In genomic region chr3:53161345-53161819, GRCh38 we compare ENCODE assay signal across 8 cellular contexts. TPM values are rescaled to one million over a fixed set of nuclear protein-coding genes. Genes with fewer than 3 reads are reported as not detected.
A peak's percentile ranks its signal among the peaks of the same experiment; 100 is the strongest.
DNase-seq lines count a peak whose midpoint lies in the region; ATAC-seq and TF ChIP-seq lines count a peak whose summit lies in the region.

No MANE protein-coding gene starts in this region.

- DNase-seq in A673 (ENCODE audit: low spot score) (no peak), Right ventricle myocardium superior (peak; percentile 71), sigmoid colon (peak; percentile 73), AG20443 (ENCODE audit: low spot score) (no peak), dedifferentiated amniotic fluid mesenchymal stem cell (ENCODE audit: extremely low spot score) (no peak)
- DNase-seq in activated CD8-positive, alpha-beta T cell treated with anti-CD3 and anti-CD28 coated beads for 36 hours, result peak; percentile 18

- no peak for TF ChIP-seq CTCF in A673 (conservative IDR thresholded peaks at IDR 0.05; ENCODE audit: low read depth, low read length)
- no peak for TF ChIP-seq CTCF in activated CD8-positive, alpha-beta T cell treated with anti-CD3 and anti-CD28 coated beads for 36 hours (IDR thresholded peaks at IDR 0.05)
- TF ChIP-seq CTCF in sigmoid colon (IDR thresholded peaks at IDR 0.05), result no peak

- ATAC-seq in GM18867 (IDR thresholded peaks at IDR 0.05; ENCODE audit: unreplicated experiment) (peak; percentile 5), HG03280 (IDR thresholded peaks at IDR 0.05; ENCODE audit: unreplicated experiment) (peak; percentile 16), Right ventricle myocardium superior (ENCODE audit: poor library complexity) (no peak)
- ATAC-seq in activated CD8-positive, alpha-beta T cell treated with anti-CD3 and anti-CD28 coated beads for 36 hours, result no peak

- BruUV-seq in A673 (replicated peaks; lab: Mats Ljungman, UMichigan), result no TSS peak

- H3K36me3 Mint-ChIP-seq in activated CD8-positive, alpha-beta T cell treated with anti-CD3 and anti-CD28 coated beads for 36 hours (ENCODE audit: low read depth), result no peaks in the 10 kb centered on the region

- no peak for TF ChIP-seq POLR2A in sigmoid colon (IDR thresholded peaks at IDR 0.05)

- POLR2A ChIA-PET in A673 (lab: Charles Lee; ENCODE audit: low non-redundant PET), result no interaction called here
- POLR2A ChIA-PET in activated CD8-positive, alpha-beta T cell treated with anti-CD3 and anti-CD28 coated beads for 36 hours (lab: Charles Lee), result interaction anchor here (1.9 kb wide), 1 partner anchor 31 kb away, joined by 13 read pairs; the partner anchor contains the start of gene RFT1

- CTCF ChIA-PET in A673 (lab: Charles Lee), result no interaction called here
- CTCF ChIA-PET in activated CD8-positive, alpha-beta T cell treated with anti-CD3 and anti-CD28 coated beads for 36 hours (lab: Charles Lee), result interaction anchor here (1.0 to 5.0 kb wide), 4 partner anchors 9 to 51 kb away, joined by 3 to 19 read pairs (median 8); no protein-coding TSS in a partner anchor

- H3K27me3 Mint-ChIP-seq in activated CD8-positive, alpha-beta T cell treated with anti-CD3 and anti-CD28 coated beads for 36 hours, result peaks cover 7% of the 10 kb centered on the region

- TF ChIP-seq EP300 in sigmoid colon (IDR thresholded peaks at IDR 0.05), result no peak

- H3K27me3 ChIP-seq in A673 (replicated peaks; ENCODE audit: insufficient read depth, low read depth, low read length, poor library complexity) (no peaks in the 10 kb centered on the region), sigmoid colon (peaks cover 0 to 2% (median 0%) of the 10 kb centered on the region in 3 donors)

- H3K36me3 ChIP-seq in A673 (ENCODE audit: insufficient read depth, low read length, poor library complexity, severe bottlenecking) (no peaks in the 10 kb centered on the region), sigmoid colon (no peaks in the 10 kb centered on the region)

- H3K27ac Mint-ChIP-seq in activated CD8-positive, alpha-beta T cell treated with anti-CD3 and anti-CD28 coated beads for 36 hours, result peak overlapping the region; percentile 78

- intact Hi-C loops in A673 (cut with micrococcal nuclease; ENCODE audit: unreplicated experiment) (no loop called here), Right ventricle myocardium superior (cut with DNase I) (no loop called here), sigmoid colon (cut with DNase I) (loop anchor here (2.0 kb wide), 3 partner anchors 31 to 51 kb away; partner anchors contain the start of gene RFT1)
- intact Hi-C loops in activated CD8-positive, alpha-beta T cell treated with anti-CD3 and anti-CD28 coated beads for 36 hours (cut with micrococcal nuclease), result no loop called here

- no peaks in the 10 kb centered on the region for H3K9me3 ChIP-seq in A673 (ENCODE audit: low read depth, low read length, poor library complexity, severe bottlenecking)
- no peaks in the 10 kb centered on the region for H3K9me3 ChIP-seq in sigmoid colon

- 0 to 1% methylated on average over 60 of the region's 60 CpGs for WGBS in sigmoid colon, 2 donors

- H3K4me1 ChIP-seq in A673 (ENCODE audit: insufficient read depth, low read length, poor library complexity, severe bottlenecking) (no peaks in the 10 kb centered on the region), sigmoid colon (peaks cover 0 to 39% (median 19%) of the 10 kb centered on the region in 4 donors)

- H3K4me3 ChIP-seq in A673 (ENCODE audit: low read depth, low read length, poor library complexity, severe bottlenecking) (peak overlapping the region; percentile 56), sigmoid colon (peak overlapping the region; percentile 57 to 97 (median 70))

- peak overlapping the region; percentile 79 for H3K4me3 Mint-ChIP-seq in activated CD8-positive, alpha-beta T cell treated with anti-CD3 and anti-CD28 coated beads for 36 hours

- peaks cover 20% of the 10 kb centered on the region for H3K4me1 Mint-ChIP-seq in activated CD8-positive, alpha-beta T cell treated with anti-CD3 and anti-CD28 coated beads for 36 hours (ENCODE audit: low read depth)

- no peak overlapping the region for H3K27ac ChIP-seq in A673 (ENCODE audit: low read depth, low read length, poor library complexity, severe bottlenecking)
- H3K27ac ChIP-seq in sigmoid colon, result peak overlapping the region; percentile 69 to 86 (median 80)

- H3K9me3 Mint-ChIP-seq in activated CD8-positive, alpha-beta T cell treated with anti-CD3 and anti-CD28 coated beads for 36 hours, result no peaks in the 10 kb centered on the region

RNA-seq across cellular contexts. Expression of gene PRKCD, which starts 0.4 kb away (rescaled TPM):
- 1.4 and 3.0 TPM in 2 replicates for total RNA-seq in A673 (2021)
- total RNA-seq in activated CD8-positive, alpha-beta T cell treated with anti-CD3 and anti-CD28 coated beads for 36 hours, result 10 to 100 TPM; 18.7 to 21.5 TPM
- 15.3 TPM for total RNA-seq in Right ventricle myocardium superior
- 10 to 100 TPM in 2 of 4 donors, 1 to 10 TPM in 2; 3.5 to 12.1 (median 10.5) TPM for total RNA-seq in sigmoid colon
- polyA plus RNA-seq in sigmoid colon, result 100 to 1,000 TPM in 1 of 3 donors, 10 to 100 TPM in 2; 46.3 to 169 (median 94.9) TPM

RNA-seq across cellular contexts. Expression of gene RFT1, which starts 31.1 kb away (rescaled TPM):
- total RNA-seq in A673 (2021) (15.8 and 16.7 TPM in 2 replicates), Right ventricle myocardium superior (9.8 TPM), sigmoid colon (1 to 10 TPM; 4.3 to 8.1 (median 6.9) TPM)
- total RNA-seq in activated CD8-positive, alpha-beta T cell treated with anti-CD3 and anti-CD28 coated beads for 36 hours, result 10 to 100 TPM; 42.5 to 42.9 TPM
- polyA plus RNA-seq in sigmoid colon, result 10 to 100 TPM in 1 of 3 donors, 1 to 10 TPM in 2; 3.0 to 13.2 (median 3.0) TPM

Comparison
In these comparisons a context has a peak if more than half of its experiments do, and no peak if none do; other contexts are left out.
1. DNase-seq: peak in activated CD8-positive, alpha-beta T cell treated with anti-CD3 and anti-CD28 coated beads for 36 hours (single experiment), Right ventricle myocardium superior (single experiment) and sigmoid colon (single experiment); none in A673 (single experiment), AG20443 (single experiment) and dedifferentiated amniotic fluid mesenchymal stem cell (single experiment).
2. ATAC-seq: peak in GM18867 (single experiment) and HG03280 (single experiment); none in activated CD8-positive, alpha-beta T cell treated with anti-CD3 and anti-CD28 coated beads for 36 hours (single experiment) and Right ventricle myocardium superior (single experiment).